Comparison of ENCODE assay signal across 3 cellular contexts in genomic region chr7:45873355-45873754, GRCh38.
TF ChIP-seq lines count a peak whose summit lies in the region.

No MANE protein-coding gene starts in this region.

TF ChIP-seq in SK-N-SH, 30 proteins besides CTCF, POLR2A, EP300 and RAD21 (continues in another document):
- TF ChIP-seq IRF3 (IDR thresholded peaks at IDR 0.05; ENCODE audit: low read depth, low read length): no peak
- TF ChIP-seq MEF2A (IDR thresholded peaks at IDR 0.05; ENCODE audit: borderline replicate concordance, low read depth): no peak
- TF ChIP-seq USF2 (IDR thresholded peaks at IDR 0.05; ENCODE audit: borderline replicate concordance, low read depth, low read length): no peak
- TF ChIP-seq TCF12 (IDR thresholded peaks at IDR 0.05): no peak
- no peak for TF ChIP-seq REST (IDR thresholded peaks at IDR 0.05; ENCODE audit: low read depth, low read length)
- TF ChIP-seq TAF1 (IDR thresholded peaks at IDR 0.05; ENCODE audit: borderline replicate concordance, low read depth, low read length): no peak
- no peak for TF ChIP-seq RXRA (IDR thresholded peaks at IDR 0.05; ENCODE audit: borderline replicate concordance, low read depth)
- no peak for TF ChIP-seq SMC3 (IDR thresholded peaks at IDR 0.05; ENCODE audit: low read depth, low read length)
- no peak for TF ChIP-seq CHD2 (IDR thresholded peaks at IDR 0.05; ENCODE audit: low read length, partially characterized antibody)
- TF ChIP-seq ZBTB33 (IDR thresholded peaks at IDR 0.05; ENCODE audit: borderline replicate concordance, low read depth): no peak

TF ChIP-seq in SK-N-SH treated with all-trans-retinoic acid at 6 μM for 48 hours, 23 proteins besides CTCF, POLR2A, EP300 and RAD21:
- TF ChIP-seq ZNF565 (CRISPR knock-in tag; conservative IDR thresholded peaks at IDR 0.05; ENCODE audit: low read depth) (no peak), OSR1 (CRISPR knock-in tag; IDR thresholded peaks at IDR 0.05) (no peak), TSHZ2 (CRISPR knock-in tag; IDR thresholded peaks at IDR 0.05) (no peak), CSRNP3 (CRISPR knock-in tag; IDR thresholded peaks at IDR 0.05) (no peak), TOX (CRISPR knock-in tag; IDR thresholded peaks at IDR 0.05; ENCODE audit: borderline replicate concordance) (no peak), ZFP3 (CRISPR knock-in tag; IDR thresholded peaks at IDR 0.05) (no peak), SNAI2 (CRISPR knock-in tag; IDR thresholded peaks at IDR 0.05) (no peak)

TF ChIP-seq in IMR-90, 13 proteins besides CTCF, POLR2A, EP300 and RAD21:
- no peak for TF ChIP-seq BHLHE40 (IDR thresholded peaks at IDR 0.05; ENCODE audit: low read depth, low read length)
- TF ChIP-seq CHD1 (IDR thresholded peaks at IDR 0.05; ENCODE audit: low read depth, low read length): no peak
- no peak for TF ChIP-seq RCOR1 (IDR thresholded peaks at IDR 0.05; ENCODE audit: insufficient replicate concordance, low read length)
- no peak for TF ChIP-seq NFE2L2 (IDR thresholded peaks at IDR 0.05; ENCODE audit: low read depth, low read length)
- no peak for TF ChIP-seq RFX5 (IDR thresholded peaks at IDR 0.05; ENCODE audit: low read depth, low read length)
- no peak for TF ChIP-seq MXI1 (IDR thresholded peaks at IDR 0.05; ENCODE audit: borderline replicate concordance, low read depth, low read length)
- TF ChIP-seq ELK1 (IDR thresholded peaks at IDR 0.05; ENCODE audit: borderline replicate concordance, low read depth, low read length): no peak
- TF ChIP-seq USF2 (IDR thresholded peaks at IDR 0.05; ENCODE audit: low read depth, low read length): no peak
- TF ChIP-seq SMC3 (IDR thresholded peaks at IDR 0.05; ENCODE audit: low read depth, low read length): no peak
- no peak for TF ChIP-seq MAFK (IDR thresholded peaks at IDR 0.05; ENCODE audit: low read depth, low read length)
- TF ChIP-seq FOS (IDR thresholded peaks at IDR 0.05; ENCODE audit: low read depth, low read length): no peak
- no peak for TF ChIP-seq CEBPB (IDR thresholded peaks at IDR 0.05; ENCODE audit: low read depth, low read length)
- no peak for TF ChIP-seq MAZ (IDR thresholded peaks at IDR 0.05; ENCODE audit: borderline replicate concordance, low read depth, low read length)
TF ChIP-seq in IMR-90: peak in this region for 0.
